8 cellular contexts compared by ENCODE assay signal in genomic region chr19:10219678-10220077, GRCh38. TPM values are rescaled to one million over a fixed set of nuclear protein-coding genes. Genes with fewer than 3 reads are reported as not detected.
DNase-seq lines count a peak whose midpoint lies in the region; ATAC-seq and TF ChIP-seq lines count a peak whose summit lies in the region.

No MANE protein-coding gene starts in this region.

- no peak overlapping the region for H3K27ac Mint-ChIP-seq in activated CD4-positive, alpha-beta memory T cell treated with anti-CD3 and anti-CD28 coated beads for 36 hours

- H3K4me3 ChIP-seq in GM12864 (ENCODE audit: low read depth, low read length) (no peak overlapping the region), esophagus squamous epithelium (no peak overlapping the region)

- H3K27me3 Mint-ChIP-seq in activated CD4-positive, alpha-beta memory T cell treated with anti-CD3 and anti-CD28 coated beads for 36 hours, result no peaks in the 10 kb centered on the region

- intact Hi-C loops in activated CD4-positive, alpha-beta memory T cell treated with anti-CD3 and anti-CD28 coated beads for 36 hours (cut with micrococcal nuclease), result loop anchor here (1.0 kb wide), 1 partner anchor 32 kb away; no protein-coding TSS in a partner anchor
- intact Hi-C loops in esophagus squamous epithelium (cut with DNase I), result no loop called here

- peaks cover 8% of the 10 kb centered on the region for H3K36me3 Mint-ChIP-seq in activated CD4-positive, alpha-beta memory T cell treated with anti-CD3 and anti-CD28 coated beads for 36 hours

- peaks cover 10% of the 10 kb centered on the region for H3K4me1 Mint-ChIP-seq in activated CD4-positive, alpha-beta memory T cell treated with anti-CD3 and anti-CD28 coated beads for 36 hours (ENCODE audit: low read depth)

- no peaks in the 10 kb centered on the region for H3K27me3 ChIP-seq in esophagus squamous epithelium

- H3K27ac ChIP-seq in esophagus squamous epithelium, result no peak overlapping the region

- H3K4me3 Mint-ChIP-seq in activated CD4-positive, alpha-beta memory T cell treated with anti-CD3 and anti-CD28 coated beads for 36 hours, result no peak overlapping the region

- no peaks in the 10 kb centered on the region for H3K4me1 ChIP-seq in esophagus squamous epithelium

- POLR2A ChIA-PET in activated CD4-positive, alpha-beta memory T cell treated with anti-CD3 and anti-CD28 coated beads for 36 hours (lab: Charles Lee), result no interaction called here

- peak; percentile 76 for TF ChIP-seq CTCF in GM12864 (IDR thresholded peaks at IDR 0.05; ENCODE audit: low read depth, low read length, missing control alignments)
- TF ChIP-seq CTCF in esophagus squamous epithelium (IDR thresholded peaks at IDR 0.05), result peak in 2 of 6 experiments; percentile 20 to 28

- TF ChIP-seq POLR2A in esophagus squamous epithelium (IDR thresholded peaks at IDR 0.05), result no peak

- no peaks in the 10 kb centered on the region for H3K9me3 Mint-ChIP-seq in activated CD4-positive, alpha-beta memory T cell treated with anti-CD3 and anti-CD28 coated beads for 36 hours

- no peaks in the 10 kb centered on the region for H3K9me3 ChIP-seq in esophagus squamous epithelium

- ATAC-seq in GM19463 (IDR thresholded peaks at IDR 0.05; ENCODE audit: unreplicated experiment), result no peak

- 34 to 46% methylated on average over 2 to 3 of the region's 3 CpGs for WGBS in esophagus squamous epithelium, 2 donors

- CTCF ChIA-PET in activated CD4-positive, alpha-beta memory T cell treated with anti-CD3 and anti-CD28 coated beads for 36 hours (lab: Charles Lee), result interaction anchor here (0.6 to 2.9 kb wide), 8 partner anchors 9 to 164 kb away, joined by 3 to 22 read pairs (median 6); no protein-coding TSS in a partner anchor

- peaks cover 0 to 16% (median 0%) of the 10 kb centered on the region in 3 donors for H3K36me3 ChIP-seq in esophagus squamous epithelium

- DNase-seq in AG08396 (ENCODE audit: low spot score), result peak; percentile 36
- DNase-seq in GM12864 (ENCODE audit: low read depth), result peak; percentile 85
- DNase-seq in KG1 (lab: John Stamatoyannopoulos, UW), result peak; percentile 6
- DNase-seq in activated CD4-positive, alpha-beta memory T cell treated with anti-CD3 and anti-CD28 coated beads for 36 hours, result peak; percentile 61
- peak; percentile 23 for DNase-seq in kidney glomerular epithelial cell (lab: John Stamatoyannopoulos, UW)
- no peak for DNase-seq in OCI-M2 (lab: John Stamatoyannopoulos, UW; ENCODE audit: unreplicated experiment)
- no peak for DNase-seq in esophagus squamous epithelium (lab: John Stamatoyannopoulos, UW)

RNA-seq across cellular contexts. Expression of gene S1PR2, which starts 11.5 kb away (rescaled TPM):
- 1 to 10 TPM; 9.4 to 9.8 TPM for total RNA-seq in activated CD4-positive, alpha-beta memory T cell treated with anti-CD3 and anti-CD28 coated beads for 36 hours
- total RNA-seq in esophagus squamous epithelium, result 1 to 10 TPM; 1.6 to 6.1 (median 3.3) TPM

RNA-seq across cellular contexts. Expression of gene DNMT1, which starts 24.9 kb away (rescaled TPM):
- 100 to 1,000 TPM; 356 to 357 TPM for total RNA-seq in activated CD4-positive, alpha-beta memory T cell treated with anti-CD3 and anti-CD28 coated beads for 36 hours
- total RNA-seq in esophagus squamous epithelium, result 10 to 100 TPM; 29.5 to 80.6 (median 48.4) TPM

RNA-seq across cellular contexts. Expression of gene MRPL4, which starts 32.3 kb away (rescaled TPM):
- 100 to 1,000 TPM; 106 to 115 TPM for total RNA-seq in activated CD4-positive, alpha-beta memory T cell treated with anti-CD3 and anti-CD28 coated beads for 36 hours
- total RNA-seq in esophagus squamous epithelium, result 100 to 1,000 TPM in 2 of 4 donors, 10 to 100 TPM in 2; 77.6 to 105 (median 92.6) TPM

RNA-seq across cellular contexts. Expression of gene ICAM1, which starts 51.2 kb away (rescaled TPM):
- total RNA-seq in activated CD4-positive, alpha-beta memory T cell treated with anti-CD3 and anti-CD28 coated beads for 36 hours, result 10 to 100 TPM; 45.2 to 46.4 TPM
- total RNA-seq in esophagus squamous epithelium, result 10 to 100 TPM in 1 of 4 donors, 1 to 10 TPM in 3; 5.4 to 26.4 (median 7.7) TPM

Comparison
In these comparisons a context has a peak if more than half of its experiments do, and no peak if none do; other contexts are left out.
1. DNase-seq: peak in AG08396 (single experiment), GM12864 (single experiment), KG1 (single experiment), activated CD4-positive, alpha-beta memory T cell treated with anti-CD3 and anti-CD28 coated beads for 36 hours (single experiment) and kidney glomerular epithelial cell (single experiment); none in OCI-M2 (single experiment) and esophagus squamous epithelium (single experiment).
2. RNA of gene DNMT1, which starts 24.9 kb away (total RNA-seq): 356 to 357 TPM in activated CD4-positive, alpha-beta memory T cell treated with anti-CD3 and anti-CD28 coated beads for 36 hours; 29.5 to 80.6 TPM in esophagus squamous epithelium; every median in the first group is over 4 times any median in the second.